ENCODE assay signal across 12 cellular contexts in genomic region chr18:22363867-22364463, GRCh38. TPM values are rescaled to one million over a fixed set of nuclear protein-coding genes. Genes with fewer than 3 reads are reported as not detected.
DNase-seq lines count a peak whose midpoint lies in the region; TF ChIP-seq lines count a peak whose summit lies in the region.
"Had no signal": no experiment of that assay in that cellular context is flagged by ENCODE, and none has a peak within 500 bp of the region (broad histone marks: within the 10 kb centered on the region; RNA-seq: fewer than 3 reads in every experiment).

No MANE protein-coding gene starts in this region.

- DNase-seq in HT-29 (ENCODE audit: low spot score) (peak; percentile 36), adrenal gland (no peak), cardiac muscle cell (ENCODE audit: low read depth in 1 of 2, low spot score in 1 of 2) (peak in 1 of 2 donors; percentile 65), retinal pigment epithelial cell (ENCODE audit: low read depth) (no peak), NCI-H345 (lab: John Stamatoyannopoulos, UW) (no peak), NCI-H1694 treated with DMSO at 0.1 percent for 48 hours (lab: John Stamatoyannopoulos, UW) (no peak), iPS-NIHi7 (ENCODE audit: extremely low spot score) (no peak)
- DNase-seq: activated naive CD8-positive, alpha-beta T cell treated with anti-CD3 and anti-CD28 coated beads for 36 hours; NCI-H1417; ovary had no signal

- H3K4me1 ChIP-seq in adrenal gland (replicated peaks in 1 of 2), result no peaks in the 10 kb centered on the region
- no peaks in the 10 kb centered on the region for H3K4me1 ChIP-seq in cardiac muscle cell (ENCODE audit: low read depth)
- H3K4me1 ChIP-seq: tibial nerve had no signal

- H3K9me3 ChIP-seq in adrenal gland (replicated peaks in 1 of 3), result no peaks in the 10 kb centered on the region
- H3K9me3 ChIP-seq in cardiac muscle cell (ENCODE audit: low read depth), result no peaks in the 10 kb centered on the region
- H3K9me3 ChIP-seq: ovary, tibial nerve had no signal

- TF ChIP-seq POLR2A in adrenal gland (IDR thresholded peaks at IDR 0.05), result no peak

- no peaks in the 10 kb centered on the region for H3K27me3 ChIP-seq in adrenal gland
- no peaks in the 10 kb centered on the region for H3K27me3 ChIP-seq in cardiac muscle cell
- H3K27me3 ChIP-seq: ovary, tibial nerve had no signal

- no peaks in the 10 kb centered on the region for H3K36me3 ChIP-seq in adrenal gland (replicated peaks in 1 of 2)
- H3K36me3 ChIP-seq in cardiac muscle cell, result no peaks in the 10 kb centered on the region
- H3K36me3 ChIP-seq: ovary, tibial nerve had no signal

- intact Hi-C loops in adrenal gland (cut with DNase I), result no loop called here

- no peak overlapping the region for H3K4me3 ChIP-seq in adrenal gland
- H3K4me3 ChIP-seq in cardiac muscle cell, result no peak overlapping the region
- no peak overlapping the region for H3K4me3 ChIP-seq in retinal pigment epithelial cell (ENCODE audit: low read length)
- H3K4me3 ChIP-seq: ovary, tibial nerve had no signal

- WGBS in adrenal gland, 4 donors, result 89 to 100% (median 94%) methylated on average over 1 of the region's 1 CpG

- H3K27ac ChIP-seq in adrenal gland (no peak overlapping the region), cardiac muscle cell (no peak overlapping the region)
- H3K27ac ChIP-seq: ovary, tibial nerve had no signal

- peak; percentile 19 to 51 (median 30) for TF ChIP-seq CTCF in adrenal gland (IDR thresholded peaks at IDR 0.05)
- peak; percentile 35 for TF ChIP-seq CTCF in cardiac muscle cell (IDR thresholded peaks at IDR 0.05; ENCODE audit: low read depth, low read length)
- peak; percentile 45 for TF ChIP-seq CTCF in retinal pigment epithelial cell (conservative IDR thresholded peaks at IDR 0.05; ENCODE audit: low read depth, low read length)

RNA-seq across cellular contexts. Expression of gene CTAGE1, which starts 53.8 kb away (rescaled TPM):
- not detected in 2 replicates for total RNA-seq in HT-29 (2014; rRNA removed; shearing (Covaris generic))
- total RNA-seq in adrenal gland (under 1 TPM in 2 of 8 donors, not detected in 6; 0.04 to 0.14 TPM), cardiac muscle cell (not detected in 2 replicates)
- polyA plus RNA-seq in adrenal gland (not detected), cardiac muscle cell (not detected in 2 replicates)
- total RNA-seq: activated CD8-positive, alpha-beta memory T cell treated with anti-CD3 and anti-CD28 coated beads for 36 hours; activated naive CD8-positive, alpha-beta T cell treated with anti-CD3 and anti-CD28 coated beads for 36 hours; ovary; tibial nerve had no signal
- polyA plus RNA-seq: ovary had no signal
